ENCODE assay signal across 12 cellular contexts in genomic region chr19:37963190-37963947, GRCh38. TPM values are rescaled to one million over a fixed set of nuclear protein-coding genes. Genes with fewer than 3 reads are reported as not detected.
A peak's percentile ranks its signal among the peaks of the same experiment; 100 is the strongest.
DNase-seq lines count a peak whose midpoint lies in the region; ATAC-seq and TF ChIP-seq lines count a peak whose summit lies in the region.
"Had no signal": no experiment of that assay in that cellular context is flagged by ENCODE, and none has a peak within 500 bp of the region (broad histone marks: within the 10 kb centered on the region; RNA-seq: fewer than 3 reads in every experiment).

No MANE protein-coding gene starts in this region.

- in situ Hi-C loops in GM23248 (cut with MboI), result no loop called here

- no peak overlapping the region for H3K27ac Mint-ChIP-seq in type B pancreatic cell
- H3K27ac Mint-ChIP-seq: activated CD4-positive, alpha-beta T cell treated with anti-CD3 and anti-CD28 coated beads for 36 hours; activated naive CD8-positive, alpha-beta T cell had no signal

- no peak for ATAC-seq in GM18909 (IDR thresholded peaks at IDR 0.05; ENCODE audit: poor library complexity, unreplicated experiment)
- ATAC-seq: activated CD4-positive, alpha-beta T cell treated with anti-CD3 and anti-CD28 coated beads for 36 hours had no signal

- no peaks in the 10 kb centered on the region for H4K20me1 ChIP-seq in GM23248 (ENCODE audit: insufficient read depth)

- H3K27ac ChIP-seq in ACC112 (ENCODE audit: low read depth, low read length) (0 out of 2 replicates have a peak overlapping the region, but pooled peaks have one; percentile 23), GM23248 (peak overlapping the region; percentile 48)
- H3K27ac ChIP-seq: BLaER1, vagina had no signal

- H3K4me3 ChIP-seq in ACC112 (ENCODE audit: low read depth, low read length) (no peak overlapping the region), GM23248 (no peak overlapping the region), fibroblast of pulmonary artery (replicated peaks; ENCODE audit: low read depth, low read length) (no peak overlapping the region)
- H3K4me3 ChIP-seq: BLaER1, vagina had no signal

- H3K4me3 Mint-ChIP-seq in type B pancreatic cell, result no peak overlapping the region
- H3K4me3 Mint-ChIP-seq: activated CD4-positive, alpha-beta T cell treated with anti-CD3 and anti-CD28 coated beads for 36 hours; activated naive CD8-positive, alpha-beta T cell had no signal

- H3K27me3 Mint-ChIP-seq in type B pancreatic cell, result no peaks in the 10 kb centered on the region
- H3K27me3 Mint-ChIP-seq: activated CD4-positive, alpha-beta T cell treated with anti-CD3 and anti-CD28 coated beads for 36 hours; activated naive CD8-positive, alpha-beta T cell had no signal

- no peaks in the 10 kb centered on the region for H3K9me3 ChIP-seq in GM23248 (ENCODE audit: low read depth)
- H3K9me3 ChIP-seq: vagina had no signal

- H3K79me2 ChIP-seq in ACC112 (ENCODE audit: control insufficient read depth, insufficient read depth, low read length, unreplicated experiment) (peaks cover 14% of the 10 kb centered on the region), GM23248 (ENCODE audit: insufficient read depth) (peaks cover 98% of the 10 kb centered on the region)

- 85 to 92% methylated on average over 4 of the region's 4 CpGs for WGBS in GM23248 (ENCODE audit: low coverage in 1 of 2, low lambda C conversion rate in 2 of 2, missing lambda C conversion rate in 2 of 2), 2 experiments

- H2AFZ ChIP-seq in ACC112 (ENCODE audit: low read length, unreplicated experiment), result no peak overlapping the region
- H2AFZ ChIP-seq in GM23248, result peak overlapping the region; percentile 23; the same call in 1 of the 2 replicates

- H3K27me3 ChIP-seq in ACC112 (ENCODE audit: insufficient read depth, low read length) (no peaks in the 10 kb centered on the region), GM23248 (replicated peaks; ENCODE audit: insufficient read depth) (no peaks in the 10 kb centered on the region)
- H3K27me3 ChIP-seq: BLaER1, vagina had no signal

- H3K9me3 Mint-ChIP-seq in type B pancreatic cell, result no peaks in the 10 kb centered on the region

- peak overlapping the region; percentile 2 for H3K4me2 ChIP-seq in GM23248 (ENCODE audit: unreplicated experiment)
- H3K4me2 ChIP-seq: BLaER1 had no signal

- H3K36me3 ChIP-seq in ACC112 (ENCODE audit: insufficient read depth, low read length) (no peaks in the 10 kb centered on the region), GM23248 (ENCODE audit: low read depth) (no peaks in the 10 kb centered on the region)
- H3K36me3 ChIP-seq: vagina had no signal

- TF ChIP-seq CTCF in fibroblast of pulmonary artery (IDR thresholded peaks at IDR 0.05; ENCODE audit: low read length, missing control alignments) (no peak), type B pancreatic cell (conservative IDR thresholded peaks at IDR 0.05) (no peak)

- peak; percentile 51 for DNase-seq in GM23248
- DNase-seq in SW480 (ENCODE audit: low spot score), result peak; percentile 39
- DNase-seq in fibroblast of pulmonary artery (ENCODE audit: low read depth), result peak; percentile 22
- no peak for DNase-seq in activated CD4-positive, alpha-beta T cell treated with anti-CD3 and anti-CD28 coated beads for 1 hour
- DNase-seq in type B pancreatic cell (ENCODE audit: extremely low spot score, unreplicated experiment), result no peak
- no peak for DNase-seq in NCI-H187 treated with DMSO at 0.1 percent for 48 hours (lab: John Stamatoyannopoulos, UW)
- DNase-seq: activated CD4-positive, alpha-beta T cell treated with anti-CD3 and anti-CD28 coated beads for 36 hours had no signal

- peaks cover 3% of the 10 kb centered on the region for H3K36me3 Mint-ChIP-seq in type B pancreatic cell

- H3K4me1 ChIP-seq in ACC112 (ENCODE audit: control insufficient read depth, insufficient read depth, low read length, unreplicated experiment) (peaks cover 8% of the 10 kb centered on the region), GM23248 (ENCODE audit: insufficient read depth) (peaks cover 34% of the 10 kb centered on the region)

- peak overlapping the region; percentile 48 for H3K9ac ChIP-seq in GM23248
- H3K9ac ChIP-seq: BLaER1 had no signal

- no peaks in the 10 kb centered on the region for H3K9me2 ChIP-seq in GM23248 (ENCODE audit: insufficient read depth)

- H3F3A ChIP-seq in GM23248 (ENCODE audit: insufficient read depth), result peaks cover 22% of the 10 kb centered on the region; the same call in 1 of the 2 replicates

- peaks cover 11% of the 10 kb centered on the region for H3K4me1 Mint-ChIP-seq in type B pancreatic cell (ENCODE audit: unreplicated experiment)

RNA-seq across cellular contexts. Expression of gene SIPA1L3, which starts 56.4 kb away (rescaled TPM):
- 12.1 and 34.3 TPM in 2 replicates for total RNA-seq in GM23248 (2014; rRNA removed; shearing (Covaris generic))
- polyA plus RNA-seq in GM23248 (2016; fragmentation: Nextera tagmentation; extraction: Ambion mirVana), result 2.6 and 3.7 TPM in 2 replicates
- total RNA-seq in type B pancreatic cell (ENCODE audit: low replicate concordance), result 53.7 and 62.6 TPM in 2 replicates

RNA-seq across cellular contexts. Expression of gene WDR87, which starts 57.0 kb away (rescaled TPM):
- total RNA-seq in GM23248 (2014; rRNA removed; shearing (Covaris generic)), result not detected in 2 replicates
- not detected in 2 replicates for polyA plus RNA-seq in GM23248 (2016; fragmentation: Nextera tagmentation; extraction: Ambion mirVana)
- total RNA-seq in type B pancreatic cell (ENCODE audit: low replicate concordance), result not detected in 2 replicates
- total RNA-seq: activated CD4-positive, alpha-beta T cell treated with anti-CD3 and anti-CD28 coated beads for 36 hours; vagina had no signal

Comparison
In these comparisons a context has a peak if more than half of its experiments do, and no peak if none do; other contexts are left out.
1. DNase-seq: peak in GM23248 (single experiment), SW480 (single experiment) and fibroblast of pulmonary artery (single experiment); none in activated CD4-positive, alpha-beta T cell treated with anti-CD3 and anti-CD28 coated beads for 1 hour (single experiment), type B pancreatic cell (single experiment) and NCI-H187 treated with DMSO at 0.1 percent for 48 hours (single experiment).